In genomic region chr11:117825538-117826359, GRCh38 we compare ENCODE assay signal across 17 cellular contexts. TPM values are rescaled to one million over a fixed set of nuclear protein-coding genes. Genes with fewer than 3 reads are reported as not detected.
DNase-seq lines count a peak whose midpoint lies in the region; ATAC-seq, FAIRE-seq and TF ChIP-seq lines count a peak whose summit lies in the region.
"Had no signal": no experiment of that assay in that cellular context is flagged by ENCODE, and none has a peak within 500 bp of the region (broad histone marks: within the 10 kb centered on the region; RNA-seq: fewer than 3 reads in every experiment).

No MANE protein-coding gene starts in this region.

- BruUV-seq in Calu3 (replicated peaks; lab: Mats Ljungman, UMichigan): no TSS peak

- peak overlapping the region; percentile 71 to 88 (median 79) for H3K27ac Mint-ChIP-seq in CD4-positive, CD25-positive, alpha-beta regulatory T cell
- H3K27ac Mint-ChIP-seq in Calu3 (ENCODE audit: unreplicated experiment): peak overlapping the region; percentile 61
- H3K27ac Mint-ChIP-seq in dendritic cell treated with granulocyte-macrophage colony-stimulating factor and Interleukin-4, amounts not matched to agents 40 ng/mL and 50 ng/mL, for 4 days: peak overlapping the region; percentile 76

- intact Hi-C loops in Calu3 (cut with micrococcal nuclease; ENCODE audit: unreplicated experiment) (no loop called here), pancreas (cut with DNase I) (no loop called here)
- intact Hi-C loops in dendritic cell treated with granulocyte-macrophage colony-stimulating factor and Interleukin-4, amounts not matched to agents 40 ng/mL and 50 ng/mL, for 4 days (cut with micrococcal nuclease): loop anchor here (10.0 kb wide), 1 partner anchor 319 kb away; no protein-coding TSS in a partner anchor

- no peaks in the 10 kb centered on the region for H3K36me3 ChIP-seq in CD4-positive, CD25-positive, alpha-beta regulatory T cell (ENCODE audit: control insufficient read depth, insufficient read depth, low read length)
- no peaks in the 10 kb centered on the region for H3K36me3 ChIP-seq in pancreas

- H3K4me3 ChIP-seq in CD4-positive, CD25-positive, alpha-beta regulatory T cell (ENCODE audit: low read depth, low read length): no peak overlapping the region
- peak overlapping the region in 2 of 4 donors; percentile 21 to 39 for H3K4me3 ChIP-seq in pancreas
- H3K4me3 ChIP-seq: GM23248, psoas muscle had no signal

- no peak for DNase-seq in CD4-positive, CD25-positive, alpha-beta regulatory T cell
- DNase-seq in Calu3 (no peak), pancreas (peak in 4 of 6 donors; percentile 11 to 49 (median 20)), ACHN (no peak)
- no peak for DNase-seq in stimulated activated CD4-positive, alpha-beta T cell treated with anti-CD3 and anti-CD28 coated beads, Interleukin-1b, Interleukin-23, amount 100 ng/mL, for 48 hours
- DNase-seq: activated gamma-delta T cell treated with Interleukin-2 at 50 U/mL for 16 hours, GM23248, NCI-H1105 treated with DMSO at 0.1 percent for 48 hours, SK-N-SH had no signal

- WGBS in pancreas, 2 donors: 58 to 60% methylated on average over 14 of the region's 14 CpGs

- no peaks in the 10 kb centered on the region for H3K27me3 ChIP-seq in CD4-positive, CD25-positive, alpha-beta regulatory T cell (ENCODE audit: control insufficient read depth, insufficient read depth, low read length)
- H3K27me3 ChIP-seq in pancreas: no peaks in the 10 kb centered on the region

- TF ChIP-seq CTCF in Calu3 (IDR thresholded peaks at IDR 0.05; ENCODE audit: unreplicated experiment): no peak
- no peak for TF ChIP-seq CTCF in pancreas (IDR thresholded peaks at IDR 0.05)

- in situ Hi-C loops in ACHN (cut with HindIII; ENCODE audit: low pct_ligation_motif_present, low pct_unique_long_range_greater_than_20kb, low sequenced_read_pairs): no loop called here

- no peak overlapping the region for H3K27ac ChIP-seq in CD4-positive, CD25-positive, alpha-beta regulatory T cell (ENCODE audit: insufficient read depth, low read length, poor library complexity, severe bottlenecking)
- H3K27ac ChIP-seq in pancreas: peak overlapping the region; percentile 59 to 91 (median 81)
- H3K27ac ChIP-seq: GM23248, psoas muscle had no signal

- peaks cover 5 to 83% (median 29%) of the 10 kb centered on the region in 4 donors for H3K4me1 Mint-ChIP-seq in CD4-positive, CD25-positive, alpha-beta regulatory T cell
- peaks cover 50% of the 10 kb centered on the region for H3K4me1 Mint-ChIP-seq in Calu3 (ENCODE audit: low read depth, unreplicated experiment)
- peaks cover 74% of the 10 kb centered on the region for H3K4me1 Mint-ChIP-seq in dendritic cell treated with granulocyte-macrophage colony-stimulating factor and Interleukin-4, amounts not matched to agents 40 ng/mL and 50 ng/mL, for 4 days (ENCODE audit: low read depth)

- peak overlapping the region in 3 of 4 donors; percentile 0 to 65 (median 10) for H3K4me3 Mint-ChIP-seq in CD4-positive, CD25-positive, alpha-beta regulatory T cell
- peak overlapping the region; percentile 32 for H3K4me3 Mint-ChIP-seq in Calu3 (ENCODE audit: low read depth, unreplicated experiment)
- H3K4me3 Mint-ChIP-seq in dendritic cell treated with granulocyte-macrophage colony-stimulating factor and Interleukin-4, amounts not matched to agents 40 ng/mL and 50 ng/mL, for 4 days: no peak overlapping the region
- H3K4me3 Mint-ChIP-seq: IgD-negative memory B cell had no signal

- no peaks in the 10 kb centered on the region for H3K9me3 Mint-ChIP-seq in CD4-positive, CD25-positive, alpha-beta regulatory T cell
- H3K9me3 Mint-ChIP-seq in Calu3 (ENCODE audit: low read depth, unreplicated experiment): no peaks in the 10 kb centered on the region
- no peaks in the 10 kb centered on the region for H3K9me3 Mint-ChIP-seq in dendritic cell treated with granulocyte-macrophage colony-stimulating factor and Interleukin-4, amounts not matched to agents 40 ng/mL and 50 ng/mL, for 4 days

- no peak for FAIRE-seq in pancreas (lab: Jason Lieb, UNC)
- FAIRE-seq: endothelial cell of umbilical vein, islet of Langerhans had no signal

- ATAC-seq in CD4-positive, CD25-positive, alpha-beta regulatory T cell (ENCODE audit: low read depth in 2 of 2): no peak
- no peak for ATAC-seq in pancreas
- ATAC-seq in HG02885 (IDR thresholded peaks at IDR 0.05; ENCODE audit: poor library complexity, unreplicated experiment): no peak

- no peaks in the 10 kb centered on the region for H3K27me3 Mint-ChIP-seq in CD4-positive, CD25-positive, alpha-beta regulatory T cell
- no peaks in the 10 kb centered on the region for H3K27me3 Mint-ChIP-seq in Calu3 (ENCODE audit: unreplicated experiment)
- peaks cover 10% of the 10 kb centered on the region for H3K27me3 Mint-ChIP-seq in dendritic cell treated with granulocyte-macrophage colony-stimulating factor and Interleukin-4, amounts not matched to agents 40 ng/mL and 50 ng/mL, for 4 days

- no peaks in the 10 kb centered on the region for H3K9me3 ChIP-seq in CD4-positive, CD25-positive, alpha-beta regulatory T cell (ENCODE audit: control insufficient read depth in 2 of 2, low read length in 2 of 2)
- no peaks in the 10 kb centered on the region for H3K9me3 ChIP-seq in pancreas
- H3K9me3 ChIP-seq: Caco-2, psoas muscle, SK-N-SH had no signal

- H3K4me1 ChIP-seq in CD4-positive, CD25-positive, alpha-beta regulatory T cell (ENCODE audit: control insufficient read depth, insufficient read depth, low read length, poor library complexity, severe bottlenecking): peaks cover 59% of the 10 kb centered on the region
- H3K4me1 ChIP-seq in pancreas: peaks cover 0 to 12% (median 7%) of the 10 kb centered on the region in 3 donors

- CTCF ChIA-PET in Calu3 (lab: Charles Lee): interaction anchor here (1.6 to 1.9 kb wide), 3 partner anchors 8 to 121 kb away, joined by 9 to 11 read pairs (median 10); no protein-coding TSS in a partner anchor

- H3K36me3 Mint-ChIP-seq in CD4-positive, CD25-positive, alpha-beta regulatory T cell: no peaks in the 10 kb centered on the region
- H3K36me3 Mint-ChIP-seq in Calu3 (ENCODE audit: insufficient read depth, unreplicated experiment): peaks cover 14% of the 10 kb centered on the region
- H3K36me3 Mint-ChIP-seq in dendritic cell treated with granulocyte-macrophage colony-stimulating factor and Interleukin-4, amounts not matched to agents 40 ng/mL and 50 ng/mL, for 4 days (ENCODE audit: low read depth): no peaks in the 10 kb centered on the region
- H3K36me3 Mint-ChIP-seq: IgD-negative memory B cell had no signal

RNA-seq across cellular contexts. Expression of gene FXYD2, which starts 1.2 kb away (rescaled TPM):
- 4.0 TPM for total RNA-seq in CD4-positive, CD25-positive, alpha-beta regulatory T cell
- 10 to 100 TPM; 35.5 to 88.9 (median 72.3) TPM for polyA plus RNA-seq in CD4-positive, CD25-positive, alpha-beta regulatory T cell
- total RNA-seq in Calu3 (2022): 7.9 and 9.0 TPM in 2 replicates
- total RNA-seq in pancreas: 100 to 1,000 TPM; 220 to 395 (median 314) TPM
- 1,000 to 10,000 TPM; 1,418 to 2,509 TPM for polyA plus RNA-seq in pancreas
- total RNA-seq: GM23248, OCI-LY7 had no signal
- polyA plus RNA-seq: GM23248, IgD-negative memory B cell, SK-N-SH had no signal

RNA-seq across cellular contexts. Expression of gene DSCAML1, which starts 28.7 kb away (rescaled TPM):
- total RNA-seq in CD4-positive, CD25-positive, alpha-beta regulatory T cell: 1.6 TPM
- under 1 TPM in 3 of 4 donors, not detected in 1; 0.08 to 0.34 (median 0.25) TPM for polyA plus RNA-seq in CD4-positive, CD25-positive, alpha-beta regulatory T cell
- 0.07 and 0.27 TPM in 2 replicates for total RNA-seq in Calu3 (2022)
- 1 to 10 TPM in 5 of 6 donors, under 1 TPM in 1; 0.69 to 2.7 (median 1.8) TPM for total RNA-seq in pancreas
- 1 to 10 TPM; 1.7 to 1.9 TPM for polyA plus RNA-seq in pancreas
- total RNA-seq: Caco-2, endothelial cell of umbilical vein, GM23248, OCI-LY7 had no signal
- polyA plus RNA-seq: endothelial cell of umbilical vein, GM23248, IgD-negative memory B cell, SK-N-SH had no signal

RNA-seq across cellular contexts. Expression of gene FXYD6, which starts 50.7 kb away (rescaled TPM):
- not detected for total RNA-seq in CD4-positive, CD25-positive, alpha-beta regulatory T cell
- polyA plus RNA-seq in CD4-positive, CD25-positive, alpha-beta regulatory T cell: not detected
- total RNA-seq in Calu3 (2022) (0.61 and 0.78 TPM in 2 replicates), pancreas (10 to 100 TPM in 1 of 6 donors, 1 to 10 TPM in 5; 2.7 to 17.2 (median 6.5) TPM)
- polyA plus RNA-seq in pancreas: 10 to 100 TPM; 14.3 to 48.0 TPM
- total RNA-seq: GM23248, OCI-LY7 had no signal
- polyA plus RNA-seq: GM23248, IgD-negative memory B cell had no signal

Comparison
In these comparisons a context has a peak if more than half of its experiments do, and no peak if none do; other contexts are left out.
1. DNase-seq: peak in pancreas (4 of 6); none in CD4-positive, CD25-positive, alpha-beta regulatory T cell (0 of 3), Calu3 (single experiment), stimulated activated CD4-positive, alpha-beta T cell treated with anti-CD3 and anti-CD28 coated beads, Interleukin-1b, Interleukin-23, amount 100 ng/mL, for 48 hours (single experiment) and ACHN (single experiment).
2. RNA of gene FXYD2, which starts 1.2 kb away (total RNA-seq): 220 to 395 TPM in pancreas; 7.9 to 9.0 TPM in Calu3 and 4.0 TPM in CD4-positive, CD25-positive, alpha-beta regulatory T cell (single experiment); every median in the first group is over 10 times any median in the second.
3. Peak in every context shown above with its lines, with median percentiles within 50 percentile points of each other: H3K27ac Mint-ChIP-seq.